ENCODE assay signal across 8 cellular contexts in genomic region chr4:110631582-110632505, GRCh38. TPM values are rescaled to one million over a fixed set of nuclear protein-coding genes. Genes with fewer than 3 reads are reported as not detected.
DNase-seq lines count a peak whose midpoint lies in the region; ATAC-seq, FAIRE-seq and TF ChIP-seq lines count a peak whose summit lies in the region.

No MANE protein-coding gene starts in this region.

- TF ChIP-seq POLR2A in GM12892 (IDR thresholded peaks at IDR 0.05; ENCODE audit: low read depth, low read length) (no peak), H54 (IDR thresholded peaks at IDR 0.05; ENCODE audit: low read depth, low read length) (no peak)

- DNase-seq in AG08396 (ENCODE audit: low spot score) = peak; percentile 91
- peak; percentile 59 for DNase-seq in GM12892 (ENCODE audit: insufficient read length)
- DNase-seq in NCI-H1105 treated with DMSO at 0.1 percent for 48 hours (lab: John Stamatoyannopoulos, UW) = peak; percentile 30
- DNase-seq in activated CD8-positive, alpha-beta T cell treated with anti-CD3 and anti-CD28 coated beads for 36 hours = peak; percentile 71
- DNase-seq in frontal cortex (ENCODE audit: low spot score in 2 of 2) = peak; percentile 76 to 79
- no peak for DNase-seq in H54 (ENCODE audit: insufficient read length, low spot score)

- H3K27ac Mint-ChIP-seq in activated CD8-positive, alpha-beta T cell treated with anti-CD3 and anti-CD28 coated beads for 36 hours = no peak overlapping the region

- H3K4me1 ChIP-seq in neuron (ENCODE audit: insufficient read depth, low read length) = peaks cover 3% of the 10 kb centered on the region

- no peaks in the 10 kb centered on the region for H3K36me3 ChIP-seq in neuron (ENCODE audit: insufficient read depth, low read length)

- peaks cover 79% of the 10 kb centered on the region for H3K27me3 Mint-ChIP-seq in activated CD8-positive, alpha-beta T cell treated with anti-CD3 and anti-CD28 coated beads for 36 hours

- CTCF ChIA-PET in activated CD8-positive, alpha-beta T cell treated with anti-CD3 and anti-CD28 coated beads for 36 hours (lab: Charles Lee) = interaction anchor here (1.0 kb wide), 1 partner anchor 12 kb away, joined by 4 read pairs; no protein-coding TSS in a partner anchor

- intact Hi-C loops in activated CD8-positive, alpha-beta T cell treated with anti-CD3 and anti-CD28 coated beads for 36 hours (cut with micrococcal nuclease) = loop anchor here (5.0 to 10.0 kb wide), 2 partner anchors 650 to 1883 kb away; partner anchors contain the start of gene NEUROG2

- FAIRE-seq in GM12892 (lab: Jason Lieb, UNC) = peak; percentile 73
- no peak for FAIRE-seq in frontal cortex (lab: Jason Lieb, UNC)
- no peak for FAIRE-seq in H54 (lab: Jason Lieb, UNC)

- H3K4me1 Mint-ChIP-seq in activated CD8-positive, alpha-beta T cell treated with anti-CD3 and anti-CD28 coated beads for 36 hours (ENCODE audit: low read depth) = peaks cover 12% of the 10 kb centered on the region

- H3K9me3 Mint-ChIP-seq in activated CD8-positive, alpha-beta T cell treated with anti-CD3 and anti-CD28 coated beads for 36 hours = peaks cover 10% of the 10 kb centered on the region

- ATAC-seq in HG02852 (IDR thresholded peaks at IDR 0.05; ENCODE audit: unreplicated experiment) = peak; percentile 98
- ATAC-seq in activated CD8-positive, alpha-beta T cell treated with anti-CD3 and anti-CD28 coated beads for 36 hours = peak; percentile 90

- H3K4me3 Mint-ChIP-seq in activated CD8-positive, alpha-beta T cell treated with anti-CD3 and anti-CD28 coated beads for 36 hours = peak overlapping the region; percentile 57

- peaks cover 98% of the 10 kb centered on the region for H3K27me3 ChIP-seq in neuron (ENCODE audit: insufficient read depth, low read length)

- H2AFZ ChIP-seq in neuron (ENCODE audit: low read depth, low read length) = peak overlapping the region; percentile 55

- POLR2A ChIA-PET in activated CD8-positive, alpha-beta T cell treated with anti-CD3 and anti-CD28 coated beads for 36 hours (lab: Charles Lee) = no interaction called here

- peak; percentile 61 for TF ChIP-seq CTCF in activated CD8-positive, alpha-beta T cell treated with anti-CD3 and anti-CD28 coated beads for 36 hours (IDR thresholded peaks at IDR 0.05)

- no peaks in the 10 kb centered on the region for H3K9me3 ChIP-seq in neuron (ENCODE audit: low read length)

- peaks cover 7% of the 10 kb centered on the region for H3K36me3 Mint-ChIP-seq in activated CD8-positive, alpha-beta T cell treated with anti-CD3 and anti-CD28 coated beads for 36 hours (ENCODE audit: low read depth)

- H3K4me3 ChIP-seq in neuron (ENCODE audit: low read length) = peak overlapping the region; percentile 15

RNA-seq across cellular contexts. Expression of gene PITX2, which starts 9.0 kb away (rescaled TPM):
- polyA plus RNA-seq in GM12892 (2012; ENCODE audit: missing spikeins) = not detected
- total RNA-seq in activated CD8-positive, alpha-beta T cell treated with anti-CD3 and anti-CD28 coated beads for 36 hours = not detected
- total RNA-seq in frontal cortex = not detected
